ENCODE assay signal across 11 cellular contexts in the genomic region with DNA sequence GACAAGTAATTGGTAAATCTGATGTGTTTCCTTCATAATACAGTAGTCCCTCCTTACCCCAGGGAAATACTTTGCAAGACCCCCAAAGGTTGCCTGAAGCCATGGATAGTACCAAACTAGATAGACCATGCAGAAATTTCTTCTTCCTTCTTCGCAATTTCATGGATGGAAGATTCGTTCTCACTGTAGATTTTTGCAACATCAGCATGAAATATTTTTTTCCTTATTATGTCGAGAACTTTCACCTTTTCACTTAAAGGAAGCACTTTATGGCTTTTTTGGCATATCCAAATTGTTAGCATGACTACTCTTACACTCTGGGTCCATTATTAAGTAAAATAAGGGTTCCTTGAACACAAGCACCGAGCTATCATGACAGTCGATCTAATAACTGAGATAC.
"Had no signal": no experiment of that assay in that cellular context is flagged by ENCODE, and none has a peak within 500 bp of the region (broad histone marks: within the 10 kb centered on the region; RNA-seq: fewer than 3 reads in every experiment).

No MANE protein-coding gene starts in this region.

- DNase-seq: GM23248, GOT3, H7, H9, HCEC 1CT, HFFc6 had no signal

- H3K9me3 Mint-ChIP-seq: GM23338, H9 had no signal

- H2AFZ ChIP-seq: GM23248, GM23338 had no signal

- H3K9ac ChIP-seq: GM23248 had no signal

- H3K4me1 ChIP-seq: HAP-1 had no signal

- H3K27ac ChIP-seq: GM23248 had no signal

- ATAC-seq: GM23338, HCT116 had no signal

- H3K4me3 ChIP-seq: GM23248, GM23338, HAP-1 had no signal

- H3K4me2 ChIP-seq: GM23338 had no signal

- H3K4me1 Mint-ChIP-seq: GM23338, H9 had no signal

- H3K36me3 ChIP-seq: HAP-1 had no signal

- H3K9me3 ChIP-seq: HAP-1 had no signal

- H3K4me3 Mint-ChIP-seq: GM23338, H9, HFFc6 had no signal

- FAIRE-seq: H1, H54 had no signal

- H3K27ac Mint-ChIP-seq: GM23338, H9, HFFc6 had no signal
